ENCODE assay signal across 8 cellular contexts in genomic region chr20:6008254-6008653, GRCh38. TPM values are rescaled to one million over a fixed set of nuclear protein-coding genes. Genes with fewer than 3 reads are reported as not detected.
DNase-seq lines count a peak whose midpoint lies in the region; ATAC-seq and TF ChIP-seq lines count a peak whose summit lies in the region.

No MANE protein-coding gene starts in this region.

- H2BK20ac ChIP-seq in H9 (ENCODE audit: low read depth, low read length, poor library complexity, severe bottlenecking), result no peak overlapping the region

- no peak overlapping the region for H4K5ac ChIP-seq in H9 (ENCODE audit: insufficient read length, low read depth, low read length)

- H3K79me1 ChIP-seq in H9 (ENCODE audit: insufficient read depth, low read depth, low read length, poor library complexity, severe bottlenecking), result peaks cover 6% of the 10 kb centered on the region

- no peak overlapping the region for H4K91ac ChIP-seq in H9 (ENCODE audit: insufficient read length, low read depth, low read length)

- TF ChIP-seq CTCF in mucosa of descending colon (IDR thresholded peaks at IDR 0.05), result no peak
- TF ChIP-seq CTCF in H9 (conservative IDR thresholded peaks at IDR 0.05), result no peak

- no peak overlapping the region for H3K23ac ChIP-seq in H9 (ENCODE audit: insufficient read length, low read depth, low read length)

- H3K4me3 ChIP-seq in duodenal mucosa (ENCODE audit: low read depth in 1 of 2, low read length in 2 of 2) (peak overlapping the region; percentile 75 to 80), mucosa of descending colon (no peak overlapping the region)

- no peaks in the 10 kb centered on the region for H3K9me3 Mint-ChIP-seq in H9

- H3K9ac ChIP-seq in duodenal mucosa (ENCODE audit: low read depth in 1 of 2, low read length in 2 of 2), result peak overlapping the region; percentile 41 to 44
- no peak overlapping the region for H3K9ac ChIP-seq in H9 (ENCODE audit: extremely low read depth, insufficient read length, low read length)

- no peak overlapping the region for H2BK15ac ChIP-seq in H9 (ENCODE audit: low read depth, low read length)

- peak; percentile 24 for ATAC-seq in mucosa of descending colon
- no peak for ATAC-seq in GM19395 (IDR thresholded peaks at IDR 0.05; ENCODE audit: unreplicated experiment)

- peak; percentile 84 for DNase-seq in GM03348 (ENCODE audit: low spot score)
- peak; percentile 90 for DNase-seq in NOMO-1 treated with DMSO at 0.1 percent for 48 hours (lab: John Stamatoyannopoulos, UW; ENCODE audit: unreplicated experiment)
- DNase-seq in mucosa of descending colon, result peak in 1 of 3 donors; percentile 13
- DNase-seq in H9, result no peak
- DNase-seq in DMS153 treated with DMSO at 0.1 percent for 48 hours (lab: John Stamatoyannopoulos, UW; ENCODE audit: unreplicated experiment), result no peak
- DNase-seq in activated CD8-positive, alpha-beta memory T cell treated with anti-CD3 and anti-CD28 coated beads, Interleukin-2, amount 50 U/mL, for 48 hours, result no peak

- H3K79me2 ChIP-seq in H9 (ENCODE audit: insufficient read depth, low read length), result peaks cover 3% of the 10 kb centered on the region; the same call in 1 of the 2 replicates

- H3K14ac ChIP-seq in H9 (ENCODE audit: insufficient read depth, low read length), result no peak overlapping the region

- H4K20me1 ChIP-seq in H9 (ENCODE audit: control insufficient read depth, insufficient read depth, insufficient read length), result no peaks in the 10 kb centered on the region

- H3K4me2 ChIP-seq in H9 (ENCODE audit: insufficient read depth, insufficient read length, low read length), result no peak overlapping the region

- H2BK5ac ChIP-seq in H9 (ENCODE audit: insufficient read length, low read length), result no peak overlapping the region

- peaks cover 3% of the 10 kb centered on the region for H3K23me2 ChIP-seq in H9 (ENCODE audit: insufficient read length, low read depth, low read length, poor library complexity, severe bottlenecking)

- no peak overlapping the region for H4K8ac ChIP-seq in H9 (replicated peaks; ENCODE audit: insufficient read length, low read depth, low read length)

- peaks cover 18 to 32% of the 10 kb centered on the region in 2 donors for H3K36me3 ChIP-seq in duodenal mucosa (ENCODE audit: control insufficient read depth in 1 of 2, insufficient read depth in 2 of 2, low read length in 2 of 2)
- H3K36me3 ChIP-seq in mucosa of descending colon (ENCODE audit: low read depth), result no peaks in the 10 kb centered on the region

- no peaks in the 10 kb centered on the region for H3K27me3 Mint-ChIP-seq in H9 (ENCODE audit: low read depth)

- H3K27me3 ChIP-seq in duodenal mucosa (ENCODE audit: control insufficient read depth in 1 of 2, insufficient read depth in 2 of 2, low read length in 2 of 2) (no peaks in the 10 kb centered on the region), H9 (ENCODE audit: insufficient read depth, low read length) (no peaks in the 10 kb centered on the region)

- H3K36me3 Mint-ChIP-seq in H9 (ENCODE audit: insufficient read depth in 1 of 3, low read depth in 3 of 3), result peaks cover 17 to 33% (median 33%) of the 10 kb centered on the region in 3 experiments; a peak in 6 of 7 replicates

- no peak overlapping the region for H2AK5ac ChIP-seq in H9 (ENCODE audit: insufficient read length, low read length)

- no peak overlapping the region for H2BK12ac ChIP-seq in H9 (ENCODE audit: insufficient read length, low read depth, low read length)

- peak overlapping the region in 1 of 2 experiments; percentile 16; a peak in 2 of 5 replicates for H3K4me3 Mint-ChIP-seq in H9

- H3K4me1 ChIP-seq in duodenal mucosa (ENCODE audit: control insufficient read depth in 1 of 2, insufficient read depth in 2 of 2, low read length in 2 of 2) (peaks cover 14 to 16% of the 10 kb centered on the region in 2 donors), mucosa of descending colon (ENCODE audit: low read depth) (peaks cover 11% of the 10 kb centered on the region), H9 (ENCODE audit: insufficient read depth, low read length) (no peaks in the 10 kb centered on the region)

- no peak overlapping the region for H3K56ac ChIP-seq in H9 (ENCODE audit: insufficient read length, low read depth, low read length)

- no peak overlapping the region for H3K27ac Mint-ChIP-seq in H9

- no peak overlapping the region for H2BK120ac ChIP-seq in H9 (ENCODE audit: low read depth, low read length, poor library complexity, severe bottlenecking)

- H3K18ac ChIP-seq in H9 (ENCODE audit: insufficient read length, low read depth, low read length), result no peak overlapping the region

- peaks cover 12 to 15% of the 10 kb centered on the region in 2 experiments for H3K4me1 Mint-ChIP-seq in H9

- H2AFZ ChIP-seq in H9 (ENCODE audit: low read length), result no peak overlapping the region

- no peak overlapping the region for H3T11ph ChIP-seq in H9 (ENCODE audit: low read length)

- 100% methylated on average over 1 of the region's 5 CpGs for WGBS in H9 (ENCODE audit: extremely low coverage, insufficient read length, low lambda C conversion rate)

- H3K9me3 ChIP-seq in duodenal mucosa (ENCODE audit: control insufficient read depth in 1 of 2, low read length in 2 of 2), result no peaks in the 10 kb centered on the region
- no peaks in the 10 kb centered on the region for H3K9me3 ChIP-seq in mucosa of descending colon
- H3K9me3 ChIP-seq in H9 (ENCODE audit: control insufficient read depth, low read depth, low read length), result no peaks in the 10 kb centered on the region

- intact Hi-C loops in mucosa of descending colon (cut with DNase I, micrococcal nuclease), result no loop called here

- H3K27ac ChIP-seq in duodenal mucosa (ENCODE audit: low read depth, low read length) (no peak overlapping the region), H9 (ENCODE audit: insufficient read length, low read depth, low read length) (no peak overlapping the region)

- H3K4ac ChIP-seq in H9 (ENCODE audit: low read depth, low read length), result no peak overlapping the region

RNA-seq across cellular contexts. Expression of gene CRLS1, which starts 2.3 kb away (rescaled TPM):
- 10 to 100 TPM; 36.7 to 56.2 (median 41.8) TPM for total RNA-seq in mucosa of descending colon
- 39.5 and 41.2 TPM in 2 replicates for total RNA-seq in H9 (2021)

RNA-seq across cellular contexts. Expression of gene LRRN4, which starts 45.6 kb away (rescaled TPM):
- total RNA-seq in mucosa of descending colon (not detected), H9 (2021) (0.22 and 0.42 TPM in 2 replicates)

RNA-seq across cellular contexts. Expression of gene MCM8, which starts 57.8 kb away (rescaled TPM):
- total RNA-seq in mucosa of descending colon (1 to 10 TPM; 4.9 to 9.8 (median 7.8) TPM), H9 (2021) (32.2 and 33.3 TPM in 2 replicates)

RNA-seq across cellular contexts. Expression of gene TRMT6, which starts 57.9 kb away (rescaled TPM):
- total RNA-seq in mucosa of descending colon (10 to 100 TPM in 1 of 3 donors, 1 to 10 TPM in 2; 8.3 to 10.5 (median 9.2) TPM), H9 (2021) (34.4 and 37.8 TPM in 2 replicates)

Comparison
In these comparisons a context has a peak if more than half of its experiments do, and no peak if none do; other contexts are left out.
1. DNase-seq: peak in GM03348 (single experiment) and NOMO-1 treated with DMSO at 0.1 percent for 48 hours (single experiment); none in H9 (single experiment), DMS153 treated with DMSO at 0.1 percent for 48 hours (single experiment) and activated CD8-positive, alpha-beta memory T cell treated with anti-CD3 and anti-CD28 coated beads, Interleukin-2, amount 50 U/mL, for 48 hours (single experiment).